Comparison of ENCODE assay signal across 8 cellular contexts in the genomic region with DNA sequence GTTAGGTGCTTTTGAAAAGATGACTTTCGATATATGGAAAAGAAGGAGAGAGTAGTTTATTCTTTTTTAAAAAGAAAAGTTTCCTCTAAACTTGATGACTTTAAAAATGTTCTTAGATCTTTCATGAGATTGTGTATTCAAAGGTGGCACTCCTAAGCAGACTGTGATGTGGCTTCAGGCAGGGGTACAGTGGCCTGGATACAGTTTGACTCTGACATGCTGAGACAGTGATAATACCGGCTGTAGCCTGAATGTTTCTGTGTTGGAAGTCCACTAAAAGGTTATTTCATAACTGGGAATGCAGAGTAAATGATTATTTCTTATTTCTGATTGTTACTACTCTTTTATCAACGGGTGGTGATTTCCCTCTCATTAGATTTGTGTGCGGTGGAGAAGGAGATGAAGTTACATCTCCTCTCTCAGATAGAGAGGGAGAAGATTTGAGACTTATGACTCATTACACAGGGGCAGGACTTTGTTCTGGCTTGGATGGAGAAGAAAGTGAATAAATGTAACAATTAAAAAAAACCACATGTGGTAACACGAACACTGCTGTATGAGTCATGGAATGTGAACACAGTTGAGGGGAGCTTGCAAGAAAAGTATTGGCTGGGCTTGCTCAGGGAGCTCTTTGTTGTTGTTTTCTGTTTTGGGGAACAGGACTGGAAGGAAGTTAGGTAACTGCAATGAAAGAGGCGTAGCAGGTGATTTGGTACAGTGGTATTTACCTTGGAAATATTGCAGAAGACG. TPM values are rescaled to one million over a fixed set of nuclear protein-coding genes. Genes with fewer than 3 reads are reported as not detected.
DNase-seq lines count a peak whose midpoint lies in the region; FAIRE-seq and TF ChIP-seq lines count a peak whose summit lies in the region.

No MANE protein-coding gene starts in this region.

- no peaks in the 10 kb centered on the region for H3K36me3 ChIP-seq in bronchial epithelial cell (ENCODE audit: control insufficient read depth, insufficient read depth, low read length)

- FAIRE-seq in bronchial epithelial cell (lab: Jason Lieb, UNC): no peak

- TF ChIP-seq CTCF in bronchial epithelial cell (IDR thresholded peaks at IDR 0.05; ENCODE audit: insufficient read depth, low read length, severe bottlenecking): no peak
- no peak for TF ChIP-seq CTCF in retinal pigment epithelial cell (conservative IDR thresholded peaks at IDR 0.05; ENCODE audit: low read depth, low read length)

- H3K4me3 ChIP-seq in bronchial epithelial cell (ENCODE audit: low read depth, low read length): no peak overlapping the region
- no peak overlapping the region for H3K4me3 ChIP-seq in retinal pigment epithelial cell (ENCODE audit: low read length)

- DNase-seq in stimulated activated CD4-positive, alpha-beta T cell treated with anti-CD3 and anti-CD28 coated beads, Interleukin-15, amount 100 ng/mL, for 24 hours: peak; percentile 34
- DNase-seq in stimulated activated CD4-positive, alpha-beta T cell treated with anti-CD3 and anti-CD28 coated beads, Interleukin-2, amount 100 ng/mL, for 48 hours: no peak
- DNase-seq in NCI-H69 (lab: John Stamatoyannopoulos, UW): peak; percentile 2
- peak; percentile 100 for DNase-seq in bronchial epithelial cell (ENCODE audit: low read depth)
- peak; percentile 69 for DNase-seq in retinal pigment epithelial cell (ENCODE audit: low read depth)
- no peak for DNase-seq in SKM-1 (lab: John Stamatoyannopoulos, UW; ENCODE audit: unreplicated experiment)
- DNase-seq in NCI-H2227 (lab: John Stamatoyannopoulos, UW; ENCODE audit: unreplicated experiment): no peak
- DNase-seq in SHP77 treated with DMSO at 0.1 percent for 48 hours (lab: John Stamatoyannopoulos, UW): no peak

- no peaks in the 10 kb centered on the region for H3K27me3 ChIP-seq in bronchial epithelial cell (ENCODE audit: control insufficient read depth, insufficient read depth, low read length)

RNA-seq across cellular contexts. Expression of gene SPTSSB, which starts 21.6 kb away (rescaled TPM):
- 3.9 and 6.3 TPM in 2 replicates for total RNA-seq in bronchial epithelial cell

Comparison
In these comparisons a context has a peak if more than half of its experiments do, and no peak if none do; other contexts are left out.
1. DNase-seq: peak in stimulated activated CD4-positive, alpha-beta T cell treated with anti-CD3 and anti-CD28 coated beads, Interleukin-15, amount 100 ng/mL, for 24 hours (single experiment), NCI-H69 (single experiment), bronchial epithelial cell (single experiment) and retinal pigment epithelial cell (single experiment); none in stimulated activated CD4-positive, alpha-beta T cell treated with anti-CD3 and anti-CD28 coated beads, Interleukin-2, amount 100 ng/mL, for 48 hours (0 of 2), SKM-1 (single experiment), NCI-H2227 (single experiment) and SHP77 treated with DMSO at 0.1 percent for 48 hours (single experiment).